28 cellular contexts compared by ENCODE assay signal in the genomic region with DNA sequence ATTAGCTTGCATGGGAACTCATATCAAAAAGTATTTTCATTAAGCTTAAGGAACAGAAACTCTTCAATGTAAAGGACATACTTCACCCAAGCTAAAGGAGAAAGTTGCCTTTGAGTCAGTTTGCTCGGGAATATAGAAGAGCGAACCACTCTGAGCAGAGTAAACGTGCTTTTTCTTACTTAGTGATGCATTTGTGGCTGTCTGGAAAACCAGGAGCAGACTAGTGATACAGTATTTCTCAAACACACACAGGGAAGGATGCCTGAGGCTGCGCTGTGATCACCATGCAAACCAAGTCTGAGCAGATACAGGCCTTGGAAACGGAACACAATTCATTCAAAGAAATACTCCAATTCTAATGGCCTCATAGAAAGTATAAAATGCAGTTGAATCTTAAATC.
DNase-seq lines count a peak whose midpoint lies in the region; ATAC-seq, FAIRE-seq and TF ChIP-seq lines count a peak whose summit lies in the region.
"Had no signal": no experiment of that assay in that cellular context is flagged by ENCODE, and none has a peak within 500 bp of the region (broad histone marks: within the 10 kb centered on the region; RNA-seq: fewer than 3 reads in every experiment).

No MANE protein-coding gene starts in this region.

- intact Hi-C loops in PC-9 (cut with micrococcal nuclease; ENCODE audit: unreplicated experiment), result no loop called here

- CTCF ChIA-PET in PC-9 (lab: Charles Lee), result no interaction called here

- DNase-seq in H54 (ENCODE audit: insufficient read length, low spot score) (no peak), PC-9 (no peak), cerebellar cortex (ENCODE audit: low spot score) (peak; percentile 2), left kidney (ENCODE audit: low read depth, low spot score) (peak; percentile 60), GF-D8 (lab: John Stamatoyannopoulos, UW) (no peak), omental fat pad (ENCODE audit: low spot score) (no peak)
- DNase-seq in activated naive CD4-positive, alpha-beta T cell treated with Interleukin-2 at 50 U/mL for 16 hours, result no peak
- DNase-seq: activated CD8-positive, alpha-beta T cell treated with anti-CD3 and anti-CD28 coated beads, Interleukin-2, amount 10 ng/mL, durations not matched to agents 7 days and 5 days; activated naive CD4-positive, alpha-beta T cell; activated T-cell treated with anti-CD3 and anti-CD28 coated beads, Interleukin-2, amount 50 U/mL, for 24 hours; CD4-positive, alpha-beta T cell; cortex of kidney; HFFc6; Kasumi-1; left ventricle myocardium inferior; naive thymus-derived CD4-positive, alpha-beta T cell; NCI-H1694; NCI-H748 treated with DMSO at 0.1 percent for 48 hours; T-cell; uterus had no signal

- no peaks in the 10 kb centered on the region for H3K9me2 ChIP-seq in PC-9 (ENCODE audit: insufficient read depth)

- H3K4me1 ChIP-seq in PC-9 (replicated peaks; ENCODE audit: insufficient read depth), result no peaks in the 10 kb centered on the region
- H3K4me1 ChIP-seq: left ventricle myocardium inferior, uterus had no signal

- no peak for TF ChIP-seq POLR2A in H54 (IDR thresholded peaks at IDR 0.05; ENCODE audit: low read depth, low read length)

- FAIRE-seq in H54 (lab: Jason Lieb, UNC), result peak; percentile 71
- FAIRE-seq: D721Med, GM12891, RCC 7860, TTC549 had no signal

- H3K4me2 ChIP-seq in PC-9, result no peak overlapping the region

- POLR2A ChIA-PET in PC-9 (lab: Charles Lee; ENCODE audit: unreplicated experiment), result no interaction called here

- no peaks in the 10 kb centered on the region for H3K27me3 ChIP-seq in PC-9 (ENCODE audit: insufficient read depth, low read depth)
- H3K27me3 ChIP-seq: cardiac muscle cell, uterus had no signal

- H3K4me3 ChIP-seq in PC-9, result no peak overlapping the region
- H3K4me3 ChIP-seq: cardiac muscle cell, left ventricle myocardium inferior, thoracic aorta, uterus had no signal

- H3K36me3 ChIP-seq in PC-9 (ENCODE audit: low read depth), result no peaks in the 10 kb centered on the region
- H3K36me3 ChIP-seq: cardiac muscle cell, left ventricle myocardium inferior, thoracic aorta, uterus had no signal

- no peak for ATAC-seq in omental fat pad (ENCODE audit: low FRiP score)
- ATAC-seq: activated CD8-positive, alpha-beta T cell treated with anti-CD3 and anti-CD28 coated beads, Interleukin-2, amount 10 ng/mL, durations not matched to agents 7 days and 5 days; esophagus mucosa; naive thymus-derived CD4-positive, alpha-beta T cell; T-cell had no signal

- TF ChIP-seq CTCF in PC-9 (conservative IDR thresholded peaks at IDR 0.05) (no peak), omental fat pad (IDR thresholded peaks at IDR 0.05) (no peak)

- 0 out of 2 replicates have a peak overlapping the region, but pooled peaks have one; percentile 27 for H2AFZ ChIP-seq in PC-9

- no peak overlapping the region for H3K27ac ChIP-seq in PC-9
- H3K27ac ChIP-seq: cardiac muscle cell, HL-60, left ventricle myocardium inferior, thoracic aorta, uterus had no signal

- BruUV-seq in PC-9 (replicated peaks; lab: Mats Ljungman, UMichigan), result no TSS peak

- no peaks in the 10 kb centered on the region for H3K9me3 ChIP-seq in PC-9 (ENCODE audit: insufficient read depth, low read depth)
- H3K9me3 ChIP-seq: uterus had no signal

- H4K20me1 ChIP-seq in PC-9 (ENCODE audit: insufficient read depth), result no peaks in the 10 kb centered on the region

- H3F3A ChIP-seq in PC-9 (ENCODE audit: insufficient read depth, low read depth), result no peaks in the 10 kb centered on the region

- no peaks in the 10 kb centered on the region for H3K79me2 ChIP-seq in PC-9 (ENCODE audit: low read depth)

Comparison
In these comparisons a context has a peak if more than half of its experiments do, and no peak if none do; other contexts are left out.
1. DNase-seq: peak in cerebellar cortex (single experiment) and left kidney (single experiment); none in H54 (single experiment), PC-9 (0 of 2), GF-D8 (single experiment), activated naive CD4-positive, alpha-beta T cell treated with Interleukin-2 at 50 U/mL for 16 hours (single experiment) and omental fat pad (single experiment).